ENCODE assay signal across 21 cellular contexts in genomic region chr22:48938741-48939140, GRCh38.
"Had no signal": no experiment of that assay in that cellular context is flagged by ENCODE, and none has a peak within 500 bp of the region (broad histone marks: within the 10 kb centered on the region; RNA-seq: fewer than 3 reads in every experiment).

No MANE protein-coding gene starts in this region.

- H3K27me3 ChIP-seq: adrenal gland, neutrophil, upper lobe of left lung had no signal

- H3K9me3 ChIP-seq: adrenal gland, esophagus squamous epithelium, neutrophil, SJCRH30 had no signal

- ATAC-seq: heart right ventricle; left ventricle myocardium superior; naive thymus-derived CD4-positive, alpha-beta T cell; stimulated activated naive B cell treated with anti-CD40 and anti-IgM and Interleukin-4, amounts not matched to agents 10 μg/mL and 1 μg/mL and 100 μg/mL, for 72 hours had no signal

- H3K36me3 Mint-ChIP-seq: memory B cell; naive thymus-derived CD4-positive, alpha-beta T cell; stimulated activated naive B cell treated with anti-CD40 and anti-IgM and Interleukin-4, amounts not matched to agents 10 μg/mL and 1 μg/mL and 100 μg/mL, for 72 hours had no signal

- H3K27ac ChIP-seq: adrenal gland, esophagus squamous epithelium, heart right ventricle, neutrophil, parathyroid adenoma, SJCRH30, upper lobe of left lung, VCaP had no signal

- H3K27me3 Mint-ChIP-seq: dendritic cell treated with granulocyte-macrophage colony-stimulating factor and Interleukin-4, amounts not matched to agents 40 ng/mL and 50 ng/mL, for 4 days had no signal

- H3K4me3 ChIP-seq: adrenal gland, esophagus squamous epithelium, heart right ventricle, SJCRH30, upper lobe of left lung had no signal

- H3K36me3 ChIP-seq: adrenal gland, esophagus squamous epithelium, heart right ventricle, neutrophil, SJCRH30, upper lobe of left lung had no signal

- H3K4me3 Mint-ChIP-seq: activated naive CD4-positive, alpha-beta T cell treated with anti-CD3 and anti-CD28 coated beads, Interleukin-2, amount 50 U/mL, for 24 hours; dendritic cell treated with granulocyte-macrophage colony-stimulating factor and Interleukin-4, amounts not matched to agents 40 ng/mL and 50 ng/mL, for 4 days; memory B cell; naive thymus-derived CD4-positive, alpha-beta T cell; stimulated activated naive B cell treated with anti-CD40 and anti-IgM and Interleukin-4, amounts not matched to agents 10 μg/mL and 1 μg/mL and 100 μg/mL, for 72 hours had no signal

- H3K4me1 ChIP-seq: adrenal gland, esophagus squamous epithelium, heart right ventricle, parathyroid adenoma, upper lobe of left lung had no signal

- H3K27ac Mint-ChIP-seq: activated naive CD4-positive, alpha-beta T cell treated with anti-CD3 and anti-CD28 coated beads, Interleukin-2, amount 50 U/mL, for 24 hours; activated T-helper 2 cell treated with anti-CD3 and anti-CD28 coated beads, Interferon-gamma antibody, Interleukin-2, Interleukin-4, amounts not matched to agents 10 μg/mL and 5 μg/mL and 100 μg/mL, durations not matched to agents 14 hours and 24 hours and 36 hours; dendritic cell treated with granulocyte-macrophage colony-stimulating factor and Interleukin-4, amounts not matched to agents 40 ng/mL and 50 ng/mL, for 4 days; memory B cell; naive thymus-derived CD4-positive, alpha-beta T cell; stimulated activated naive B cell treated with anti-CD40 and anti-IgM and Interleukin-4, amounts not matched to agents 10 μg/mL and 1 μg/mL and 100 μg/mL, for 72 hours had no signal

- DNase-seq: activated CD4-positive, alpha-beta T cell treated with anti-CD3 and anti-CD28 coated beads, Interleukin-2, amount 50 U/mL, for 1 hour; activated CD4-positive, CD25-positive, alpha-beta regulatory T cell treated with anti-CD3 and anti-CD28 coated beads, Interleukin-2, amount 50 U/mL, for 72 hours; cerebellar nuclear complex; effector CD8-positive, alpha-beta T cell; esophagus squamous epithelium; heart right ventricle; kidney glomerular epithelial cell; left ventricle myocardium superior; naive thymus-derived CD4-positive, alpha-beta T cell; SJCRH30; stimulated activated naive B cell treated with anti-CD40 and anti-IgM and Interleukin-4, amounts not matched to agents 10 μg/mL and 1 μg/mL and 100 μg/mL, for 72 hours; T1000; upper lobe of left lung had no signal

- H3K4me1 Mint-ChIP-seq: activated naive CD4-positive, alpha-beta T cell treated with anti-CD3 and anti-CD28 coated beads, Interleukin-2, amount 50 U/mL, for 24 hours; memory B cell; naive thymus-derived CD4-positive, alpha-beta T cell; stimulated activated naive B cell treated with anti-CD40 and anti-IgM and Interleukin-4, amounts not matched to agents 10 μg/mL and 1 μg/mL and 100 μg/mL, for 72 hours had no signal
